Comparison of ENCODE assay signal across 2 cellular contexts in genomic region chr10:11663763-11664555, GRCh38.
TF ChIP-seq lines count a peak whose summit lies in the region.

No MANE protein-coding gene starts in this region.

TF ChIP-seq in K562, 482 proteins besides CTCF, POLR2A, EP300 and RAD21 (continued from another document):
- TF ChIP-seq ZBTB9 (CRISPR knock-in tag; IDR thresholded peaks at IDR 0.05) (no peak), SMAD3 (CRISPR knock-in tag; conservative IDR thresholded peaks at IDR 0.05) (no peak), CREB3L1 (IDR thresholded peaks at IDR 0.05; ENCODE audit: borderline replicate concordance, low read depth) (no peak), ATF4 (CRISPR knock-in tag; IDR thresholded peaks at IDR 0.05) (no peak), HCFC1 (IDR thresholded peaks at IDR 0.05; ENCODE audit: low read depth, low read length) (no peak), TAF15 (IDR thresholded peaks at IDR 0.05; ENCODE audit: low read depth, low read length) (no peak), ZFX (CRISPR knock-in tag; IDR thresholded peaks at IDR 0.05) (no peak)

TF ChIP-seq in GM23338, 12 proteins besides CTCF, POLR2A, EP300 and RAD21:
- TF ChIP-seq ZNF462 (CRISPR knock-in tag; IDR thresholded peaks at IDR 0.05) (no peak), POLR2AphosphoS5 (IDR thresholded peaks at IDR 0.05; ENCODE audit: low read depth) (no peak)
